Comparison of ENCODE assay signal across 8 cellular contexts in genomic region chr6:12009180-12009748, GRCh38. TPM values are rescaled to one million over a fixed set of nuclear protein-coding genes. Genes with fewer than 3 reads are reported as not detected.
DNase-seq lines count a peak whose midpoint lies in the region; ATAC-seq and FAIRE-seq lines count a peak whose summit lies in the region.

No MANE protein-coding gene starts in this region.

- H3K27ac Mint-ChIP-seq in natural killer cell treated with Interleukin-12 subunit alpha and Interleukin-12 subunit beta and Interleukin-15 and Interleukin-18, amount 100 ng/mL, for 72 hours = peak overlapping the region; percentile 94 to 97

- no peak for FAIRE-seq in HTR-8/SVneo (lab: Jason Lieb, UNC)

- peak overlapping the region; percentile 96 to 100 (median 98) for H3K27ac ChIP-seq in BLaER1 treated with 17β-estradiol and CSF1 and Interleukin-3, amounts not matched to agents 10 nM and 100 nM
- H3K27ac ChIP-seq in KOPT-K1 (ENCODE audit: low read depth, low read length, poor library complexity, severe bottlenecking) (peak overlapping the region; percentile 70), cingulate gyrus (ENCODE audit: low read depth, low read length) (peak overlapping the region; percentile 72)

- peaks cover 7% of the 10 kb centered on the region for H3K36me3 Mint-ChIP-seq in natural killer cell treated with Interleukin-12 subunit alpha and Interleukin-12 subunit beta and Interleukin-15 and Interleukin-18, amount 100 ng/mL, for 72 hours

- no peaks in the 10 kb centered on the region for H3K27me3 ChIP-seq in BLaER1 treated with 17β-estradiol and CSF1 and Interleukin-3, amounts not matched to agents 10 nM and 100 nM

- no peaks in the 10 kb centered on the region for H3K36me3 ChIP-seq in BLaER1 treated with 17β-estradiol and CSF1 and Interleukin-3, amounts not matched to agents 10 nM and 100 nM
- H3K36me3 ChIP-seq in KOPT-K1 (ENCODE audit: insufficient read depth, low read length) = no peaks in the 10 kb centered on the region

- peak overlapping the region; percentile 59 to 88 (median 78) for H3K4me3 ChIP-seq in BLaER1 treated with 17β-estradiol and CSF1 and Interleukin-3, amounts not matched to agents 10 nM and 100 nM

- peak overlapping the region; percentile 87 to 99 (median 92) for H3K4me2 ChIP-seq in BLaER1 treated with 17β-estradiol and CSF1 and Interleukin-3, amounts not matched to agents 10 nM and 100 nM

- ATAC-seq in natural killer cell treated with Interleukin-12 subunit alpha and Interleukin-12 subunit beta and Interleukin-15 and Interleukin-18, amount 100 ng/mL, for 72 hours = no peak
- ATAC-seq in HG03025 (IDR thresholded peaks at IDR 0.05; ENCODE audit: low FRiP score, unreplicated experiment) (no peak), GM18498 (IDR thresholded peaks at IDR 0.05; ENCODE audit: unreplicated experiment) (no peak)

- peak overlapping the region; percentile 93 for H3K4me3 Mint-ChIP-seq in natural killer cell treated with Interleukin-12 subunit alpha and Interleukin-12 subunit beta and Interleukin-15 and Interleukin-18, amount 100 ng/mL, for 72 hours

- H3K27me3 Mint-ChIP-seq in natural killer cell treated with Interleukin-12 subunit alpha and Interleukin-12 subunit beta and Interleukin-15 and Interleukin-18, amount 100 ng/mL, for 72 hours = no peaks in the 10 kb centered on the region

- peaks cover 27 to 35% (median 31%) of the 10 kb centered on the region in 10 experiments for H3K4me1 ChIP-seq in BLaER1 treated with 17β-estradiol and CSF1 and Interleukin-3, amounts not matched to agents 10 nM and 100 nM

- peak overlapping the region; percentile 94 to 99 (median 97) for H3K9ac ChIP-seq in BLaER1 treated with 17β-estradiol and CSF1 and Interleukin-3, amounts not matched to agents 10 nM and 100 nM

- H3K4me1 Mint-ChIP-seq in natural killer cell treated with Interleukin-12 subunit alpha and Interleukin-12 subunit beta and Interleukin-15 and Interleukin-18, amount 100 ng/mL, for 72 hours (ENCODE audit: low read depth in 2 of 2) = peaks cover 29 to 32% of the 10 kb centered on the region in 2 donors

- peaks cover 0 to 14% (median 5%) of the 10 kb centered on the region in 11 experiments; a peak in 7 of 22 replicates for H4K20me1 ChIP-seq in BLaER1 treated with 17β-estradiol and CSF1 and Interleukin-3, amounts not matched to agents 10 nM and 100 nM

- DNase-seq in natural killer cell treated with Interleukin-12 subunit alpha and Interleukin-12 subunit beta and Interleukin-15 and Interleukin-18, amount 100 ng/mL, for 72 hours (ENCODE audit: low spot score) = no peak
- no peak for DNase-seq in SW 1271 (lab: John Stamatoyannopoulos, UW)
- no peak for DNase-seq in HTR-8/SVneo (ENCODE audit: insufficient read length, low spot score)

- H3K9me3 Mint-ChIP-seq in natural killer cell treated with Interleukin-12 subunit alpha and Interleukin-12 subunit beta and Interleukin-15 and Interleukin-18, amount 100 ng/mL, for 72 hours = no peaks in the 10 kb centered on the region

- H3K9me3 ChIP-seq in BLaER1 treated with 17β-estradiol and CSF1 and Interleukin-3, amounts not matched to agents 10 nM and 100 nM (replicated peaks in 1 of 11) = no peaks in the 10 kb centered on the region
- no peaks in the 10 kb centered on the region for H3K9me3 ChIP-seq in KOPT-K1 (ENCODE audit: insufficient read depth, low read length, poor library complexity, severe bottlenecking)

RNA-seq across cellular contexts. Expression of gene HIVEP1, which starts 2.8 kb away (rescaled TPM):
- 10 to 100 TPM; 28.3 to 39.4 TPM for total RNA-seq in natural killer cell treated with Interleukin-12 subunit alpha and Interleukin-12 subunit beta and Interleukin-15 and Interleukin-18, amount 100 ng/mL, for 72 hours
